ENCODE assay signal across 2 cellular contexts in the genomic region with DNA sequence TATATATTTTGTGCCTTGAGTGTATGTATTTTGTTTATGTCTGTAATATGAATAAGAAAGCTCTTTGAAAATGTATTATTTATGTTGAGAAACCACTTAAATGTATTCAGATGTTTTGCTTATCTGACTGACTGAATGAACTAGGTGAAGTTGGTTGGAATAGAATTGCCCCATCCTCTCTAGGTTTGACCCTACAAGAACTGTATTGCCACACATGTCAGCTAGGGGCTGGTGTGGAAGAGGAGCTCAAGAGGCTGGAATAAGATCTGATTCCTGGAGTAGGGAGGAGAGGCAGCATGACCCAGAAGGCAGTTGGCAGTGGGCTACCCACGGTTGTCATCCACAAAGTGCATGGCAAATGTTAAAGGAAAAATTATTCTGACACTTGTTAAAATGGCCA.
TF ChIP-seq lines count a peak whose summit lies in the region.

No MANE protein-coding gene starts in this region.

TF ChIP-seq in GM23338, 12 proteins besides CTCF, POLR2A, EP300 and RAD21 (continues in another document):
- TF ChIP-seq, protein P1, sequence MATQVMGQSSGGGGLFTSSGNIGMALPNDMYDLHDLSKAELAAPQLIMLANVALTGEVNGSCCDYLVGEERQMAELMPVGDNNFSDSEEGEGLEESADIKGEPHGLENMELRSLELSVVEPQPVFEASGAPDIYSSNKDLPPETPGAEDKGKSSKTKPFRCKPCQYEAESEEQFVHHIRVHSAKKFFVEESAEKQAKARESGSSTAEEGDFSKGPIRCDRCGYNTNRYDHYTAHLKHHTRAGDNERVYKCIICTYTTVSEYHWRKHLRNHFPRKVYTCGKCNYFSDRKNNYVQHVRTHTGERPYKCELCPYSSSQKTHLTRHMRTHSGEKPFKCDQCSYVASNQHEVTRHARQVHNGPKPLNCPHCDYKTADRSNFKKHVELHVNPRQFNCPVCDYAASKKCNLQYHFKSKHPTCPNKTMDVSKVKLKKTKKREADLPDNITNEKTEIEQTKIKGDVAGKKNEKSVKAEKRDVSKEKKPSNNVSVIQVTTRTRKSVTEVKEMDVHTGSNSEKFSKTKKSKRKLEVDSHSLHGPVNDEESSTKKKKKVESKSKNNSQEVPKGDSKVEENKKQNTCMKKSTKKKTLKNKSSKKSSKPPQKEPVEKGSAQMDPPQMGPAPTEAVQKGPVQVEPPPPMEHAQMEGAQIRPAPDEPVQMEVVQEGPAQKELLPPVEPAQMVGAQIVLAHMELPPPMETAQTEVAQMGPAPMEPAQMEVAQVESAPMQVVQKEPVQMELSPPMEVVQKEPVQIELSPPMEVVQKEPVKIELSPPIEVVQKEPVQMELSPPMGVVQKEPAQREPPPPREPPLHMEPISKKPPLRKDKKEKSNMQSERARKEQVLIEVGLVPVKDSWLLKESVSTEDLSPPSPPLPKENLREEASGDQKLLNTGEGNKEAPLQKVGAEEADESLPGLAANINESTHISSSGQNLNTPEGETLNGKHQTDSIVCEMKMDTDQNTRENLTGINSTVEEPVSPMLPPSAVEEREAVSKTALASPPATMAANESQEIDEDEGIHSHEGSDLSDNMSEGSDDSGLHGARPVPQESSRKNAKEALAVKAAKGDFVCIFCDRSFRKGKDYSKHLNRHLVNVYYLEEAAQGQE (IDR thresholded peaks at IDR 0.05; ENCODE audit: unreplicated experiment): no peak
- TF ChIP-seq STAT1 (IDR thresholded peaks at IDR 0.05; ENCODE audit: unreplicated experiment) (no peak), ZNF114 (CRISPR knock-in tag; IDR thresholded peaks at IDR 0.05) (no peak), ZNF331 (CRISPR knock-in tag; IDR thresholded peaks at IDR 0.05; ENCODE audit: low read depth) (no peak), POLR2AphosphoS5 (IDR thresholded peaks at IDR 0.05; ENCODE audit: low read depth) (no peak), NANOG (IDR thresholded peaks at IDR 0.05; ENCODE audit: borderline replicate concordance) (no peak), JUNB (IDR thresholded peaks at IDR 0.05; ENCODE audit: unreplicated experiment) (no peak), ETS1 (IDR thresholded peaks at IDR 0.05) (no peak), CREB1 (CRISPR knock-in tag; IDR thresholded peaks at IDR 0.05; ENCODE audit: low read depth) (no peak)
- TF ChIP-seq, protein P2, sequence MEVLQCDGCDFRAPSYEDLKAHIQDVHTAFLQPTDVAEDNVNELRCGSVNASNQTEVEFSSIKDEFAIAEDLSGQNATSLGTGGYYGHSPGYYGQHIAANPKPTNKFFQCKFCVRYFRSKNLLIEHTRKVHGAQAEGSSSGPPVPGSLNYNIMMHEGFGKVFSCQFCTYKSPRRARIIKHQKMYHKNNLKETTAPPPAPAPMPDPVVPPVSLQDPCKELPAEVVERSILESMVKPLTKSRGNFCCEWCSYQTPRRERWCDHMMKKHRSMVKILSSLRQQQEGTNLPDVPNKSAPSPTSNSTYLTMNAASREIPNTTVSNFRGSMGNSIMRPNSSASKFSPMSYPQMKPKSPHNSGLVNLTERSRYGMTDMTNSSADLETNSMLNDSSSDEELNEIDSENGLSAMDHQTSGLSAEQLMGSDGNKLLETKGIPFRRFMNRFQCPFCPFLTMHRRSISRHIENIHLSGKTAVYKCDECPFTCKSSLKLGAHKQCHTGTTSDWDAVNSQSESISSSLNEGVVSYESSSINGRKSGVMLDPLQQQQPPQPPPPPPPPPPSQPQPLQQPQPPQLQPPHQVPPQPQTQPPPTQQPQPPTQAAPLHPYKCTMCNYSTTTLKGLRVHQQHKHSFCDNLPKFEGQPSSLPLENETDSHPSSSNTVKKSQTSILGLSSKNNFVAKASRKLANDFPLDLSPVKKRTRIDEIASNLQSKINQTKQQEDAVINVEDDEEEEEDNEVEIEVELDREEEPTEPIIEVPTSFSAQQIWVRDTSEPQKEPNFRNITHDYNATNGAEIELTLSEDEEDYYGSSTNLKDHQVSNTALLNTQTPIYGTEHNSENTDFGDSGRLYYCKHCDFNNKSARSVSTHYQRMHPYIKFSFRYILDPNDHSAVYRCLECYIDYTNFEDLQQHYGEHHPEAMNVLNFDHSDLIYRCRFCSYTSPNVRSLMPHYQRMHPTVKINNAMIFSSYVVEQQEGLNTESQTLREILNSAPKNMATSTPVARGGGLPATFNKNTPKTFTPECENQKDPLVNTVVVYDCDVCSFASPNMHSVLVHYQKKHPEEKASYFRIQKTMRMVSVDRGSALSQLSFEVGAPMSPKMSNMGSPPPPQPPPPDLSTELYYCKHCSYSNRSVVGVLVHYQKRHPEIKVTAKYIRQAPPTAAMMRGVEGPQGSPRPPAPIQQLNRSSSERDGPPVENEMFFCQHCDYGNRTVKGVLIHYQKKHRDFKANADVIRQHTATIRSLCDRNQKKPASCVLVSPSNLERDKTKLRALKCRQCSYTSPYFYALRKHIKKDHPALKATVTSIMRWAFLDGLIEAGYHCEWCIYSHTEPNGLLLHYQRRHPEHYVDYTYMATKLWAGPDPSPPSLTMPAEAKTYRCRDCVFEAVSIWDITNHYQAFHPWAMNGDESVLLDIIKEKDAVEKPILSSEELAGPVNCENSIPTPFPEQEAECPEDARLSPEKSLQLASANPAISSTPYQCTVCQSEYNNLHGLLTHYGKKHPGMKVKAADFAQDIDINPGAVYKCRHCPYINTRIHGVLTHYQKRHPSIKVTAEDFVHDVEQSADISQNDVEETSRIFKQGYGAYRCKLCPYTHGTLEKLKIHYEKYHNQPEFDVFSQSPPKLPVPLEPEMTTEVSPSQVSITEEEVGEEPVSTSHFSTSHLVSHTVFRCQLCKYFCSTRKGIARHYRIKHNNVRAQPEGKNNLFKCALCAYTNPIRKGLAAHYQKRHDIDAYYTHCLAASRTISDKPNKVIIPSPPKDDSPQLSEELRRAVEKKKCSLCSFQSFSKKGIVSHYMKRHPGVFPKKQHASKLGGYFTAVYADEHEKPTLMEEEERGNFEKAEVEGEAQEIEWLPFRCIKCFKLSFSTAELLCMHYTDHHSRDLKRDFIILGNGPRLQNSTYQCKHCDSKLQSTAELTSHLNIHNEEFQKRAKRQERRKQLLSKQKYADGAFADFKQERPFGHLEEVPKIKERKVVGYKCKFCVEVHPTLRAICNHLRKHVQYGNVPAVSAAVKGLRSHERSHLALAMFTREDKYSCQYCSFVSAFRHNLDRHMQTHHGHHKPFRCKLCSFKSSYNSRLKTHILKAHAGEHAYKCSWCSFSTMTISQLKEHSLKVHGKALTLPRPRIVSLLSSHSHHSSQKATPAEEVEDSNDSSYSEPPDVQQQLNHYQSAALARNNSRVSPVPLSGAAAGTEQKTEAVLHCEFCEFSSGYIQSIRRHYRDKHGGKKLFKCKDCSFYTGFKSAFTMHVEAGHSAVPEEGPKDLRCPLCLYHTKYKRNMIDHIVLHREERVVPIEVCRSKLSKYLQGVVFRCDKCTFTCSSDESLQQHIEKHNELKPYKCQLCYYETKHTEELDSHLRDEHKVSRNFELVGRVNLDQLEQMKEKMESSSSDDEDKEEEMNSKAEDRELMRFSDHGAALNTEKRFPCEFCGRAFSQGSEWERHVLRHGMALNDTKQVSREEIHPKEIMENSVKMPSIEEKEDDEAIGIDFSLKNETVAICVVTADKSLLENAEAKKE (CRISPR knock-in tag; IDR thresholded peaks at IDR 0.05): no peak

TF ChIP-seq in K562, 482 proteins besides CTCF, POLR2A, EP300 and RAD21:
- no peak for TF ChIP-seq PRDM10 (IDR thresholded peaks at IDR 0.05; ENCODE audit: partially characterized antibody)
- no peak for TF ChIP-seq ZNF561 (CRISPR knock-in tag; conservative IDR thresholded peaks at IDR 0.05)
- TF ChIP-seq E2F3 (CRISPR knock-in tag; IDR thresholded peaks at IDR 0.05): no peak
- no peak for TF ChIP-seq NR2F6 (CRISPR knock-in tag; IDR thresholded peaks at IDR 0.05)
- no peak for TF ChIP-seq CXXC5 (CRISPR knock-in tag; IDR thresholded peaks at IDR 0.05)
- TF ChIP-seq PCBP1 (IDR thresholded peaks at IDR 0.05; ENCODE audit: low read depth, low read length, poor library complexity, severe bottlenecking): no peak
- no peak for TF ChIP-seq EZH2 (IDR thresholded peaks at IDR 0.05; ENCODE audit: borderline replicate concordance, low read depth, low read length)
- no peak for TF ChIP-seq ZNF143 (CRISPR knock-in tag; IDR thresholded peaks at IDR 0.05)
- TF ChIP-seq CEBPB (tag; IDR thresholded peaks at IDR 0.05): peak; percentile 68
- TF ChIP-seq ZNF57 (CRISPR knock-in tag; IDR thresholded peaks at IDR 0.05): no peak
- TF ChIP-seq ATF1 (CRISPR knock-in tag; IDR thresholded peaks at IDR 0.05): no peak
- TF ChIP-seq ATF1 (tag; IDR thresholded peaks at IDR 0.05): no peak
- TF ChIP-seq NR2C2 (CRISPR knock-in tag; IDR thresholded peaks at IDR 0.05): 0 out of 2 replicates have a peak, but pooled peaks have one; percentile 15
- no peak for TF ChIP-seq NR2C2 (tag; IDR thresholded peaks at IDR 0.05)
- TF ChIP-seq ZBTB12 (CRISPR knock-in tag; IDR thresholded peaks at IDR 0.05): no peak
- TF ChIP-seq MLX (CRISPR knock-in tag; conservative IDR thresholded peaks at IDR 0.05): no peak
- no peak for TF ChIP-seq TAL1 (IDR thresholded peaks at IDR 0.05)
- TF ChIP-seq ZNF778 (CRISPR knock-in tag; IDR thresholded peaks at IDR 0.05): no peak
- TF ChIP-seq, protein P3, sequence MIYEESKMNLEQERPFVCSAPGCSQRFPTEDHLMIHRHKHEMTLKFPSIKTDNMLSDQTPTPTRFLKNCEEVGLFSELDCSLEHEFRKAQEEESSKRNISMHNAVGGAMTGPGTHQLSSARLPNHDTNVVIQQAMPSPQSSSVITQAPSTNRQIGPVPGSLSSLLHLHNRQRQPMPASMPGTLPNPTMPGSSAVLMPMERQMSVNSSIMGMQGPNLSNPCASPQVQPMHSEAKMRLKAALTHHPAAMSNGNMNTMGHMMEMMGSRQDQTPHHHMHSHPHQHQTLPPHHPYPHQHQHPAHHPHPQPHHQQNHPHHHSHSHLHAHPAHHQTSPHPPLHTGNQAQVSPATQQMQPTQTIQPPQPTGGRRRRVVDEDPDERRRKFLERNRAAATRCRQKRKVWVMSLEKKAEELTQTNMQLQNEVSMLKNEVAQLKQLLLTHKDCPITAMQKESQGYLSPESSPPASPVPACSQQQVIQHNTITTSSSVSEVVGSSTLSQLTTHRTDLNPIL (CRISPR knock-in tag; IDR thresholded peaks at IDR 0.05): no peak
- no peak for TF ChIP-seq E2F1 (CRISPR knock-in tag; IDR thresholded peaks at IDR 0.05)
- TF ChIP-seq CBX3 (IDR thresholded peaks at IDR 0.05; ENCODE audit: borderline replicate concordance in 1 of 2, low read length in 2 of 2): no peak
- TF ChIP-seq ESRRB (CRISPR knock-in tag; IDR thresholded peaks at IDR 0.05; ENCODE audit: borderline replicate concordance): no peak
- TF ChIP-seq SREBF1 (IDR thresholded peaks at IDR 0.05; ENCODE audit: borderline replicate concordance, low read depth, low read length): no peak
- TF ChIP-seq ZNF224 (CRISPR knock-in tag; IDR thresholded peaks at IDR 0.05): no peak
- TF ChIP-seq ESRRA (IDR thresholded peaks at IDR 0.05; ENCODE audit: borderline replicate concordance, low read depth): no peak
- TF ChIP-seq SRF (CRISPR knock-in tag; IDR thresholded peaks at IDR 0.05): 0 out of 4 replicates have a peak, but pooled peaks of 1 of the 2 experiments have one; percentile 12
- TF ChIP-seq KDM4B (IDR thresholded peaks at IDR 0.05; ENCODE audit: borderline replicate concordance in 2 of 2, low read depth in 1 of 2): no peak
- TF ChIP-seq RBM34 (IDR thresholded peaks at IDR 0.05; ENCODE audit: borderline replicate concordance, insufficient read depth, low read length): no peak
- no peak for TF ChIP-seq ZBTB26 (CRISPR knock-in tag; IDR thresholded peaks at IDR 0.05)
TF ChIP-seq in K562: peak in this region for 3.
